1 cellular context compared by ENCODE assay signal in the genomic region with DNA sequence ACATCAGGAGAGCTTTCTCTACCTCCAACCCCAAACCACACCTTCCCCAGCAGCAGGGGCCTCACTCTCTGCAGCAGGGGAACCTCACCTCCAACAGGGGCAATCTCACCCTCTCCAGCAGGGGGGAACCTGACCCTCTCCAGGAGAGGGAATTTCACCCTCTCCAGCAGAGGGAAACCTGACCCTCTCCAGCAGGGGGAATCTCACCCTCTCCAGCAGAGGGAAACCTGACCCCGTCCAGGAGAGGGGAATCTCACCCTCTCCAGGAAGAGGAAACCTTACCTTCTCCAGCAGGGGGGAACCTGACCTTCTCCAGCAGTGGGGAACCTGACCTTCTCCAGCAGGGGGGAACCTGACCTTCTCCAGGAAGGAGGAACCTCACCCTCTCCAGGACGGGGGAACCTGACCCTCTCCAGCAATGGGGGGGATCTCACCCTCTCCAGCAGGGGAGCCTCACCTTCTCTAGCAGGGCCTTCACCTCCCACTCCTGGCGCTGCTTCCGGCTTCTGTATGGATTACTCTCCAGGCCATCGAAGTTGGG.
TF ChIP-seq lines count a peak whose summit lies in the region.

No MANE protein-coding gene starts in this region.

TF ChIP-seq in GM23338, 12 proteins besides CTCF, POLR2A, EP300 and RAD21 (continued from another document):
- TF ChIP-seq, protein P1, sequence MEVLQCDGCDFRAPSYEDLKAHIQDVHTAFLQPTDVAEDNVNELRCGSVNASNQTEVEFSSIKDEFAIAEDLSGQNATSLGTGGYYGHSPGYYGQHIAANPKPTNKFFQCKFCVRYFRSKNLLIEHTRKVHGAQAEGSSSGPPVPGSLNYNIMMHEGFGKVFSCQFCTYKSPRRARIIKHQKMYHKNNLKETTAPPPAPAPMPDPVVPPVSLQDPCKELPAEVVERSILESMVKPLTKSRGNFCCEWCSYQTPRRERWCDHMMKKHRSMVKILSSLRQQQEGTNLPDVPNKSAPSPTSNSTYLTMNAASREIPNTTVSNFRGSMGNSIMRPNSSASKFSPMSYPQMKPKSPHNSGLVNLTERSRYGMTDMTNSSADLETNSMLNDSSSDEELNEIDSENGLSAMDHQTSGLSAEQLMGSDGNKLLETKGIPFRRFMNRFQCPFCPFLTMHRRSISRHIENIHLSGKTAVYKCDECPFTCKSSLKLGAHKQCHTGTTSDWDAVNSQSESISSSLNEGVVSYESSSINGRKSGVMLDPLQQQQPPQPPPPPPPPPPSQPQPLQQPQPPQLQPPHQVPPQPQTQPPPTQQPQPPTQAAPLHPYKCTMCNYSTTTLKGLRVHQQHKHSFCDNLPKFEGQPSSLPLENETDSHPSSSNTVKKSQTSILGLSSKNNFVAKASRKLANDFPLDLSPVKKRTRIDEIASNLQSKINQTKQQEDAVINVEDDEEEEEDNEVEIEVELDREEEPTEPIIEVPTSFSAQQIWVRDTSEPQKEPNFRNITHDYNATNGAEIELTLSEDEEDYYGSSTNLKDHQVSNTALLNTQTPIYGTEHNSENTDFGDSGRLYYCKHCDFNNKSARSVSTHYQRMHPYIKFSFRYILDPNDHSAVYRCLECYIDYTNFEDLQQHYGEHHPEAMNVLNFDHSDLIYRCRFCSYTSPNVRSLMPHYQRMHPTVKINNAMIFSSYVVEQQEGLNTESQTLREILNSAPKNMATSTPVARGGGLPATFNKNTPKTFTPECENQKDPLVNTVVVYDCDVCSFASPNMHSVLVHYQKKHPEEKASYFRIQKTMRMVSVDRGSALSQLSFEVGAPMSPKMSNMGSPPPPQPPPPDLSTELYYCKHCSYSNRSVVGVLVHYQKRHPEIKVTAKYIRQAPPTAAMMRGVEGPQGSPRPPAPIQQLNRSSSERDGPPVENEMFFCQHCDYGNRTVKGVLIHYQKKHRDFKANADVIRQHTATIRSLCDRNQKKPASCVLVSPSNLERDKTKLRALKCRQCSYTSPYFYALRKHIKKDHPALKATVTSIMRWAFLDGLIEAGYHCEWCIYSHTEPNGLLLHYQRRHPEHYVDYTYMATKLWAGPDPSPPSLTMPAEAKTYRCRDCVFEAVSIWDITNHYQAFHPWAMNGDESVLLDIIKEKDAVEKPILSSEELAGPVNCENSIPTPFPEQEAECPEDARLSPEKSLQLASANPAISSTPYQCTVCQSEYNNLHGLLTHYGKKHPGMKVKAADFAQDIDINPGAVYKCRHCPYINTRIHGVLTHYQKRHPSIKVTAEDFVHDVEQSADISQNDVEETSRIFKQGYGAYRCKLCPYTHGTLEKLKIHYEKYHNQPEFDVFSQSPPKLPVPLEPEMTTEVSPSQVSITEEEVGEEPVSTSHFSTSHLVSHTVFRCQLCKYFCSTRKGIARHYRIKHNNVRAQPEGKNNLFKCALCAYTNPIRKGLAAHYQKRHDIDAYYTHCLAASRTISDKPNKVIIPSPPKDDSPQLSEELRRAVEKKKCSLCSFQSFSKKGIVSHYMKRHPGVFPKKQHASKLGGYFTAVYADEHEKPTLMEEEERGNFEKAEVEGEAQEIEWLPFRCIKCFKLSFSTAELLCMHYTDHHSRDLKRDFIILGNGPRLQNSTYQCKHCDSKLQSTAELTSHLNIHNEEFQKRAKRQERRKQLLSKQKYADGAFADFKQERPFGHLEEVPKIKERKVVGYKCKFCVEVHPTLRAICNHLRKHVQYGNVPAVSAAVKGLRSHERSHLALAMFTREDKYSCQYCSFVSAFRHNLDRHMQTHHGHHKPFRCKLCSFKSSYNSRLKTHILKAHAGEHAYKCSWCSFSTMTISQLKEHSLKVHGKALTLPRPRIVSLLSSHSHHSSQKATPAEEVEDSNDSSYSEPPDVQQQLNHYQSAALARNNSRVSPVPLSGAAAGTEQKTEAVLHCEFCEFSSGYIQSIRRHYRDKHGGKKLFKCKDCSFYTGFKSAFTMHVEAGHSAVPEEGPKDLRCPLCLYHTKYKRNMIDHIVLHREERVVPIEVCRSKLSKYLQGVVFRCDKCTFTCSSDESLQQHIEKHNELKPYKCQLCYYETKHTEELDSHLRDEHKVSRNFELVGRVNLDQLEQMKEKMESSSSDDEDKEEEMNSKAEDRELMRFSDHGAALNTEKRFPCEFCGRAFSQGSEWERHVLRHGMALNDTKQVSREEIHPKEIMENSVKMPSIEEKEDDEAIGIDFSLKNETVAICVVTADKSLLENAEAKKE (CRISPR knock-in tag; IDR thresholded peaks at IDR 0.05): peak; percentile 89; the same call in 1 of the 2 replicates
- no peak for TF ChIP-seq POLR2AphosphoS5 (IDR thresholded peaks at IDR 0.05; ENCODE audit: low read depth)
- TF ChIP-seq ZNF331 (CRISPR knock-in tag; IDR thresholded peaks at IDR 0.05; ENCODE audit: low read depth): no peak
